In genomic region chr14:96762650-96763049, GRCh38 we compare ENCODE assay signal across 8 cellular contexts. TPM values are rescaled to one million over a fixed set of nuclear protein-coding genes. Genes with fewer than 3 reads are reported as not detected.
A peak's percentile ranks its signal among the peaks of the same experiment; 100 is the strongest.
DNase-seq lines count a peak whose midpoint lies in the region; ATAC-seq and TF ChIP-seq lines count a peak whose summit lies in the region.

No MANE protein-coding gene starts in this region.

- 6 to 10% (median 9%) methylated on average over 3 of the region's 3 CpGs for WGBS in spleen, 5 donors

- H3K4me3 ChIP-seq in gastrocnemius medialis (no peak overlapping the region), spleen (peak overlapping the region in 1 of 8 donors; percentile 51)

- DNase-seq in DMS 273 (lab: John Stamatoyannopoulos, UW; ENCODE audit: unreplicated experiment) = peak; percentile 91
- DNase-seq in NCI-H187 (lab: John Stamatoyannopoulos, UW) = peak; percentile 33 to 55
- DNase-seq in T-helper 2 cell = peak in 3 of 5 experiments; percentile 8 to 53 (median 50)
- peak; percentile 32 for DNase-seq in foreskin melanocyte
- no peak for DNase-seq in gastrocnemius medialis
- no peak for DNase-seq in spleen

- H3K27me3 ChIP-seq in gastrocnemius medialis (no peaks in the 10 kb centered on the region), spleen (replicated peaks in 1 of 7) (peaks cover 0 to 4% (median 0%) of the 10 kb centered on the region in 7 donors)

- intact Hi-C loops in gastrocnemius medialis (cut with DNase I; ENCODE audit: low total_unique reads) = no loop called here
- intact Hi-C loops in spleen (cut with DNase I; ENCODE audit: low total_unique reads) = no loop called here

- H3K36me3 ChIP-seq in gastrocnemius medialis (no peaks in the 10 kb centered on the region), spleen (no peaks in the 10 kb centered on the region)

- no peaks in the 10 kb centered on the region for H3K9me3 ChIP-seq in gastrocnemius medialis
- no peaks in the 10 kb centered on the region for H3K9me3 ChIP-seq in spleen

- H3K4me1 ChIP-seq in gastrocnemius medialis (no peaks in the 10 kb centered on the region), spleen (peaks cover 0 to 5% (median 0%) of the 10 kb centered on the region in 6 donors)

- TF ChIP-seq POLR2A in gastrocnemius medialis (IDR thresholded peaks at IDR 0.05) (no peak), spleen (IDR thresholded peaks at IDR 0.05) (no peak)

- TF ChIP-seq CTCF in gastrocnemius medialis (IDR thresholded peaks at IDR 0.05 in 4 of 5, conservative IDR thresholded peaks at IDR 0.05 in 1 of 5) (no peak), spleen (IDR thresholded peaks at IDR 0.05 in 8 of 11, conservative IDR thresholded peaks at IDR 0.05 in 3 of 11) (no peak)

- ATAC-seq in GM18909 (IDR thresholded peaks at IDR 0.05; ENCODE audit: poor library complexity, unreplicated experiment) = peak; percentile 98
- ATAC-seq in HG03039 (IDR thresholded peaks at IDR 0.05; ENCODE audit: unreplicated experiment) = peak; percentile 89
- ATAC-seq in gastrocnemius medialis = peak; percentile 87 to 96

- H3K27ac ChIP-seq in gastrocnemius medialis (no peak overlapping the region), spleen (no peak overlapping the region)

- in situ Hi-C loops in gastrocnemius medialis (cut with MboI; ENCODE audit: low sequenced_read_pairs in 4 of 4) = no loop called here

RNA-seq across cellular contexts. Expression of gene VRK1, which starts 34.5 kb away (rescaled TPM):
- total RNA-seq in gastrocnemius medialis (1 to 10 TPM; 3.8 to 7.0 (median 5.4) TPM), spleen (10 to 100 TPM; 24.2 to 48.5 (median 30.9) TPM)
- polyA plus RNA-seq in spleen = 10 to 100 TPM; 16.1 to 21.1 (median 16.7) TPM

Comparison
In these comparisons a context has a peak if more than half of its experiments do, and no peak if none do; other contexts are left out.
1. DNase-seq: peak in DMS 273 (single experiment), NCI-H187 (2 of 2), T-helper 2 cell (3 of 5) and foreskin melanocyte (single experiment); none in gastrocnemius medialis (0 of 2) and spleen (single experiment).
2. Peak in every context shown above with its lines, with median percentiles within 50 percentile points of each other: ATAC-seq.